2 cellular contexts compared by ENCODE assay signal in the genomic region with DNA sequence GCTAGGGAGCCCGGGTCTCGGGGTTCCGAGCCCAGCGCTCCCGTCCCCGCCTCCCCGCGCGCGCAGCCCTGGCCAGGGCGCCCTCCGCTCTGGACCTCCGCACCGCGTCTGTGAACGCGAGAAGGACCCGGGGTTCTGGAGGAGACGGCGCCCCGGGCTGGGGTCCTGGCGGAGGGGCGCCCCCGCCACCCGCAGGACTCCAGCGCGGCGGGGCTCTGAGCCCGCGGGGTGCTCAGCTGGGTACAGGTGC.
TF ChIP-seq lines count a peak whose summit lies in the region.

No MANE protein-coding gene starts in this region.

TF ChIP-seq in A549, 52 proteins besides CTCF, POLR2A, EP300 and RAD21:
- no peak for TF ChIP-seq CBX2 (IDR thresholded peaks at IDR 0.05; ENCODE audit: borderline replicate concordance, low read depth)

TF ChIP-seq in IMR-90, 13 proteins besides CTCF, POLR2A, EP300 and RAD21:
- TF ChIP-seq, protein P1, sequence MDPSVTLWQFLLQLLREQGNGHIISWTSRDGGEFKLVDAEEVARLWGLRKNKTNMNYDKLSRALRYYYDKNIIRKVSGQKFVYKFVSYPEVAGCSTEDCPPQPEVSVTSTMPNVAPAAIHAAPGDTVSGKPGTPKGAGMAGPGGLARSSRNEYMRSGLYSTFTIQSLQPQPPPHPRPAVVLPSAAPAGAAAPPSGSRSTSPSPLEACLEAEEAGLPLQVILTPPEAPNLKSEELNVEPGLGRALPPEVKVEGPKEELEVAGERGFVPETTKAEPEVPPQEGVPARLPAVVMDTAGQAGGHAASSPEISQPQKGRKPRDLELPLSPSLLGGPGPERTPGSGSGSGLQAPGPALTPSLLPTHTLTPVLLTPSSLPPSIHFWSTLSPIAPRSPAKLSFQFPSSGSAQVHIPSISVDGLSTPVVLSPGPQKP (IDR thresholded peaks at IDR 0.05; ENCODE audit: borderline replicate concordance, low read depth, low read length), result no peak
- TF ChIP-seq NFE2L2 (IDR thresholded peaks at IDR 0.05; ENCODE audit: low read depth, low read length), result no peak
- no peak for TF ChIP-seq SMC3 (IDR thresholded peaks at IDR 0.05; ENCODE audit: low read depth, low read length)
- no peak for TF ChIP-seq MXI1 (IDR thresholded peaks at IDR 0.05; ENCODE audit: borderline replicate concordance, low read depth, low read length)
- no peak for TF ChIP-seq MAZ (IDR thresholded peaks at IDR 0.05; ENCODE audit: borderline replicate concordance, low read depth, low read length)
- TF ChIP-seq FOS (IDR thresholded peaks at IDR 0.05; ENCODE audit: low read depth, low read length), result no peak
- no peak for TF ChIP-seq RCOR1 (IDR thresholded peaks at IDR 0.05; ENCODE audit: insufficient replicate concordance, low read length)
- TF ChIP-seq BHLHE40 (IDR thresholded peaks at IDR 0.05; ENCODE audit: low read depth, low read length), result no peak
- TF ChIP-seq RFX5 (IDR thresholded peaks at IDR 0.05; ENCODE audit: low read depth, low read length), result no peak
- TF ChIP-seq, protein P2, sequence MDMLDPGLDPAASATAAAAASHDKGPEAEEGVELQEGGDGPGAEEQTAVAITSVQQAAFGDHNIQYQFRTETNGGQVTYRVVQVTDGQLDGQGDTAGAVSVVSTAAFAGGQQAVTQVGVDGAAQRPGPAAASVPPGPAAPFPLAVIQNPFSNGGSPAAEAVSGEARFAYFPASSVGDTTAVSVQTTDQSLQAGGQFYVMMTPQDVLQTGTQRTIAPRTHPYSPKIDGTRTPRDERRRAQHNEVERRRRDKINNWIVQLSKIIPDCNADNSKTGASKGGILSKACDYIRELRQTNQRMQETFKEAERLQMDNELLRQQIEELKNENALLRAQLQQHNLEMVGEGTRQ (IDR thresholded peaks at IDR 0.05; ENCODE audit: low read depth, low read length), result no peak
- TF ChIP-seq CHD1 (IDR thresholded peaks at IDR 0.05; ENCODE audit: low read depth, low read length), result no peak
- TF ChIP-seq MAFK (IDR thresholded peaks at IDR 0.05; ENCODE audit: low read depth, low read length), result no peak
- TF ChIP-seq CEBPB (IDR thresholded peaks at IDR 0.05; ENCODE audit: low read depth, low read length), result no peak
